ENCODE assay signal across 1 cellular context in the genomic region with DNA sequence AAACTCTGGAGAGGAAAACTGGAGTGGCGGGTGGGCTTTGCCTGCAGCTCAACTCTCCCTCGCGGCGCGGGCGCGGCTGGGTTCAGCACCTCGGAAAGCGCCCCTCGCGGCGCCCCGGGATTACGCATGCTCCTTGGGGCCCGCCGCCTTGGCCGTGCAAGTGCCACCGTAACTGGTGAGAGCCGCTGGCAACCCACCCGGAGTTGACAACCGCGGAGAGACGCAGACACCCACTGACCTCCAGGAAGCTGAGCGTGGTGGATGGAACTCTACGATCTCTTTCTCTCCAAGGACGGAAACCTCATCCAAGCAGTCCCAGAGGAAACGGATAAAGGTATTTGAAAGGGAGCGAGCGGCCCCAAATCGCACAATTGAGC.
TF ChIP-seq lines count a peak whose summit lies in the region.

No MANE protein-coding gene starts in this region.

TF ChIP-seq in HCT116, 20 proteins besides CTCF, POLR2A, EP300 and RAD21:
- no peak for TF ChIP-seq JUND (IDR thresholded peaks at IDR 0.05)
- no peak for TF ChIP-seq CEBPB (IDR thresholded peaks at IDR 0.05; ENCODE audit: low read depth)
- TF ChIP-seq POLR2AphosphoS5 (IDR thresholded peaks at IDR 0.05; ENCODE audit: low read depth, low read length) = no peak
- TF ChIP-seq, protein P1, sequence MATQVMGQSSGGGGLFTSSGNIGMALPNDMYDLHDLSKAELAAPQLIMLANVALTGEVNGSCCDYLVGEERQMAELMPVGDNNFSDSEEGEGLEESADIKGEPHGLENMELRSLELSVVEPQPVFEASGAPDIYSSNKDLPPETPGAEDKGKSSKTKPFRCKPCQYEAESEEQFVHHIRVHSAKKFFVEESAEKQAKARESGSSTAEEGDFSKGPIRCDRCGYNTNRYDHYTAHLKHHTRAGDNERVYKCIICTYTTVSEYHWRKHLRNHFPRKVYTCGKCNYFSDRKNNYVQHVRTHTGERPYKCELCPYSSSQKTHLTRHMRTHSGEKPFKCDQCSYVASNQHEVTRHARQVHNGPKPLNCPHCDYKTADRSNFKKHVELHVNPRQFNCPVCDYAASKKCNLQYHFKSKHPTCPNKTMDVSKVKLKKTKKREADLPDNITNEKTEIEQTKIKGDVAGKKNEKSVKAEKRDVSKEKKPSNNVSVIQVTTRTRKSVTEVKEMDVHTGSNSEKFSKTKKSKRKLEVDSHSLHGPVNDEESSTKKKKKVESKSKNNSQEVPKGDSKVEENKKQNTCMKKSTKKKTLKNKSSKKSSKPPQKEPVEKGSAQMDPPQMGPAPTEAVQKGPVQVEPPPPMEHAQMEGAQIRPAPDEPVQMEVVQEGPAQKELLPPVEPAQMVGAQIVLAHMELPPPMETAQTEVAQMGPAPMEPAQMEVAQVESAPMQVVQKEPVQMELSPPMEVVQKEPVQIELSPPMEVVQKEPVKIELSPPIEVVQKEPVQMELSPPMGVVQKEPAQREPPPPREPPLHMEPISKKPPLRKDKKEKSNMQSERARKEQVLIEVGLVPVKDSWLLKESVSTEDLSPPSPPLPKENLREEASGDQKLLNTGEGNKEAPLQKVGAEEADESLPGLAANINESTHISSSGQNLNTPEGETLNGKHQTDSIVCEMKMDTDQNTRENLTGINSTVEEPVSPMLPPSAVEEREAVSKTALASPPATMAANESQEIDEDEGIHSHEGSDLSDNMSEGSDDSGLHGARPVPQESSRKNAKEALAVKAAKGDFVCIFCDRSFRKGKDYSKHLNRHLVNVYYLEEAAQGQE (IDR thresholded peaks at IDR 0.05; ENCODE audit: low read depth) = peak; percentile 19; the same call in 1 of the 2 replicates
TF ChIP-seq in HCT116: peak in this region for 1.
